In genomic region chr3:136949708-136950107, GRCh38 we compare ENCODE assay signal across 2 cellular contexts.
TF ChIP-seq lines count a peak whose summit lies in the region.

No MANE protein-coding gene starts in this region.

TF ChIP-seq in SK-N-SH, 30 proteins besides CTCF, POLR2A, EP300 and RAD21 (continued from another document):
- TF ChIP-seq ZBTB33 (IDR thresholded peaks at IDR 0.05; ENCODE audit: borderline replicate concordance, low read depth): no peak
- no peak for TF ChIP-seq NRF1 (IDR thresholded peaks at IDR 0.05; ENCODE audit: low read depth, low read length)
- TF ChIP-seq TEAD4 (IDR thresholded peaks at IDR 0.05; ENCODE audit: borderline replicate concordance, insufficient read depth): no peak
- no peak for TF ChIP-seq TAF1 (IDR thresholded peaks at IDR 0.05; ENCODE audit: borderline replicate concordance, low read depth, low read length)
- no peak for TF ChIP-seq MEF2A (IDR thresholded peaks at IDR 0.05; ENCODE audit: borderline replicate concordance, low read depth)
- TF ChIP-seq GABPA (IDR thresholded peaks at IDR 0.05; ENCODE audit: low read depth): no peak
- no peak for TF ChIP-seq POLR2AphosphoS5 (IDR thresholded peaks at IDR 0.05; ENCODE audit: low read depth, low read length)
- TF ChIP-seq JUND (IDR thresholded peaks at IDR 0.05): no peak
- no peak for TF ChIP-seq FOSL2 (IDR thresholded peaks at IDR 0.05; ENCODE audit: borderline replicate concordance, low read depth)
- no peak for TF ChIP-seq MAX (IDR thresholded peaks at IDR 0.05; ENCODE audit: low read depth)
- no peak for TF ChIP-seq SIN3A (IDR thresholded peaks at IDR 0.05; ENCODE audit: borderline replicate concordance, low read depth, low read length)
- no peak for TF ChIP-seq RFX5 (IDR thresholded peaks at IDR 0.05; ENCODE audit: low read length)
- TF ChIP-seq RCOR1 (IDR thresholded peaks at IDR 0.05; ENCODE audit: low read length): no peak

TF ChIP-seq in SK-N-SH treated with all-trans-retinoic acid at 6 μM for 48 hours, 23 proteins besides CTCF, POLR2A, EP300 and RAD21 (continued from another document):
- TF ChIP-seq POU6F1 (CRISPR knock-in tag; IDR thresholded peaks at IDR 0.05; ENCODE audit: borderline replicate concordance, low read depth) (no peak), ZNF70 (CRISPR knock-in tag; IDR thresholded peaks at IDR 0.05) (no peak), ZFP30 (CRISPR knock-in tag; IDR thresholded peaks at IDR 0.05) (no peak), ESRRG (CRISPR knock-in tag; IDR thresholded peaks at IDR 0.05) (no peak), TOX (CRISPR knock-in tag; IDR thresholded peaks at IDR 0.05; ENCODE audit: borderline replicate concordance) (no peak), RARB (CRISPR knock-in tag; IDR thresholded peaks at IDR 0.05) (no peak), ISL1 (CRISPR knock-in tag; IDR thresholded peaks at IDR 0.05) (no peak), CREB5 (CRISPR knock-in tag; IDR thresholded peaks at IDR 0.05; ENCODE audit: low read depth) (no peak), PATZ1 (CRISPR knock-in tag; IDR thresholded peaks at IDR 0.05; ENCODE audit: borderline replicate concordance) (no peak), ZNF565 (CRISPR knock-in tag; conservative IDR thresholded peaks at IDR 0.05; ENCODE audit: low read depth) (no peak), CSRNP3 (CRISPR knock-in tag; IDR thresholded peaks at IDR 0.05) (no peak), BACH2 (CRISPR knock-in tag; IDR thresholded peaks at IDR 0.05; ENCODE audit: borderline replicate concordance) (no peak), ZC3H10 (CRISPR knock-in tag; IDR thresholded peaks at IDR 0.05) (no peak)
TF ChIP-seq in SK-N-SH treated with all-trans-retinoic acid at 6 μM for 48 hours: peak in this region for 0.
